Comparison of ENCODE assay signal across 29 cellular contexts in the genomic region with DNA sequence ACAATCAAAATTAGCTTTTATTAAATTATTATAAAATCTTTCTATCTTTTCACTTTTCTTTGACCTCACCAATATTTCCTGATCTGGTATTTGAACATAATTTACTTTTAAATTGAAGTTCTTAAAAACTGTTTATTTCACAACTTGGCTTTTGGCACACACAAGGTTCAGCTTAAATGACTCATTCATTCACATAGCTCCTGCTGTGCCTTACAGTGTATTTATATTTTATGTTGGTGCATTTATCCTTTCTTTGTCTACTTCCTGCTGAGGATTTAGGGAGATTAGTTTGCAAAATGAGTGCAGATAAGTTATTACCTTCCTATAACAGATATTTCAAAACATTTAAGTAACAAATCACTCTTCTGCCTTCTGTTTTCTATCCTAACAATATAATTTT.
DNase-seq lines count a peak whose midpoint lies in the region; ATAC-seq, FAIRE-seq and TF ChIP-seq lines count a peak whose summit lies in the region.
"Had no signal": no experiment of that assay in that cellular context is flagged by ENCODE, and none has a peak within 500 bp of the region (broad histone marks: within the 10 kb centered on the region; RNA-seq: fewer than 3 reads in every experiment).

No MANE protein-coding gene starts in this region.

- peak overlapping the region; percentile 59 for H3K4me2 ChIP-seq in PC-9
- H3K4me2 ChIP-seq: BLaER1 had no signal

- DNase-seq in MCF 10A (ENCODE audit: unreplicated experiment), result peak; percentile 68
- DNase-seq in breast epithelium (ENCODE audit: low spot score in 2 of 2), result no peak
- DNase-seq in PC-9, result no peak
- DNase-seq in epithelial cell of esophagus (ENCODE audit: low read depth), result peak; percentile 38
- DNase-seq in pancreas, result no peak
- DNase-seq in activated naive CD8-positive, alpha-beta T cell treated with anti-CD3 and anti-CD28 coated beads for 36 hours, result no peak
- DNase-seq: activated CD4-positive, alpha-beta T cell treated with anti-CD3 and anti-CD28 coated beads, Interleukin-2, amount 50 U/mL, for 1 hour; activated T-cell treated with anti-CD3 and anti-CD28 coated beads, Interleukin-2, amount 50 U/mL, for 4 hours; Calu3; DMS79 treated with DMSO at 0.1 percent for 48 hours; H7; head of caudate nucleus; mammary epithelial cell; NCI-H2107; NCI-H510A treated with DMSO at 0.1 percent for 48 hours; right cardiac atrium; stimulated activated CD4-positive, alpha-beta T cell treated with anti-CD3 and anti-CD28 coated beads, Interleukin-4, amount 100 ng/mL, for 24 hours; substantia nigra; WERI-Rb-1 had no signal

- FAIRE-seq in pancreas (lab: Jason Lieb, UNC), result no peak
- FAIRE-seq: GM19239 had no signal

- peaks cover 19% of the 10 kb centered on the region for H3K4me1 Mint-ChIP-seq in MCF 10A (ENCODE audit: insufficient read depth, unreplicated experiment)
- H3K4me1 Mint-ChIP-seq in activated naive CD8-positive, alpha-beta T cell treated with anti-CD3 and anti-CD28 coated beads for 36 hours, result no peaks in the 10 kb centered on the region
- H3K4me1 Mint-ChIP-seq: brain; nephron; stimulated activated effector memory CD8-positive, alpha-beta T cell treated with anti-CD3 and anti-CD28 coated beads, Interleukin-12 subunit alpha, Interleukin-12 subunit beta, amount 100 ng/mL, for 72 hours had no signal

- H4K20me1 ChIP-seq in PC-9 (ENCODE audit: insufficient read depth), result no peaks in the 10 kb centered on the region
- H4K20me1 ChIP-seq: BLaER1 had no signal

- POLR2A ChIA-PET in MCF 10A (lab: Yijun Ruan, JAX) (interaction anchor here (0.7 to 0.9 kb wide), 2 partner anchors 9 to 207 kb away, joined by 3 read pairs; no protein-coding TSS in a partner anchor), PC-9 (lab: Charles Lee; ENCODE audit: unreplicated experiment) (no interaction called here)

- no peak overlapping the region for H3K27ac ChIP-seq in breast epithelium
- peak overlapping the region; percentile 25; the same call in 1 of the 2 replicates for H3K27ac ChIP-seq in PC-9
- H3K27ac ChIP-seq in pancreas, result no peak overlapping the region
- H3K27ac ChIP-seq: BLaER1, epithelial cell of prostate, parathyroid adenoma, WERI-Rb-1 had no signal

- H3K27ac Mint-ChIP-seq in MCF 10A (ENCODE audit: low read depth, unreplicated experiment), result peak overlapping the region; percentile 37
- no peak overlapping the region for H3K27ac Mint-ChIP-seq in activated naive CD8-positive, alpha-beta T cell treated with anti-CD3 and anti-CD28 coated beads for 36 hours
- H3K27ac Mint-ChIP-seq: brain; nephron; stimulated activated effector memory CD8-positive, alpha-beta T cell treated with anti-CD3 and anti-CD28 coated beads, Interleukin-12 subunit alpha, Interleukin-12 subunit beta, amount 100 ng/mL, for 72 hours; type B pancreatic cell had no signal

- H2AFZ ChIP-seq in PC-9, result peak overlapping the region; percentile 48; the same call in 1 of the 2 replicates
- H2AFZ ChIP-seq: parathyroid adenoma had no signal

- TF ChIP-seq CTCF in MCF 10A (IDR thresholded peaks at IDR 0.05; ENCODE audit: unreplicated experiment) (no peak), breast epithelium (IDR thresholded peaks at IDR 0.05) (no peak), PC-9 (conservative IDR thresholded peaks at IDR 0.05) (no peak), epithelial cell of esophagus (IDR thresholded peaks at IDR 0.05; ENCODE audit: insufficient read depth, low read depth, low read length, missing control alignments) (no peak), pancreas (IDR thresholded peaks at IDR 0.05) (no peak)

- H3K27me3 ChIP-seq in breast epithelium (no peaks in the 10 kb centered on the region), PC-9 (ENCODE audit: insufficient read depth, low read depth) (no peaks in the 10 kb centered on the region), pancreas (no peaks in the 10 kb centered on the region)
- H3K27me3 ChIP-seq: BLaER1 had no signal

- peaks cover 6% of the 10 kb centered on the region for H3K9me3 Mint-ChIP-seq in MCF 10A (ENCODE audit: unreplicated experiment)
- H3K9me3 Mint-ChIP-seq in activated naive CD8-positive, alpha-beta T cell treated with anti-CD3 and anti-CD28 coated beads for 36 hours, result peaks cover 1% of the 10 kb centered on the region
- H3K9me3 Mint-ChIP-seq: activated T-cell treated with anti-CD3 and anti-CD28 coated beads, Interleukin-2, amount 50 U/mL, for 4 hours; nephron; type B pancreatic cell had no signal

- no peaks in the 10 kb centered on the region for H3K9me2 ChIP-seq in PC-9 (ENCODE audit: insufficient read depth)

- ATAC-seq in pancreas (no peak), HG03342 (IDR thresholded peaks at IDR 0.05; ENCODE audit: unreplicated experiment) (no peak), GM18870 (IDR thresholded peaks at IDR 0.05; ENCODE audit: unreplicated experiment) (no peak)
- ATAC-seq: activated T-cell treated with anti-CD3 and anti-CD28 coated beads, Interleukin-2, amount 50 U/mL, for 4 hours; right cardiac atrium; stimulated activated effector memory CD8-positive, alpha-beta T cell treated with anti-CD3 and anti-CD28 coated beads, Interleukin-12 subunit alpha, Interleukin-12 subunit beta, amount 100 ng/mL, for 72 hours had no signal

- no TSS peak for BruUV-seq in MCF 10A (replicated peaks; lab: Mats Ljungman, UMichigan)
- BruUV-seq in PC-9 (replicated peaks; lab: Mats Ljungman, UMichigan), result no TSS peak

- H3K4me3 Mint-ChIP-seq in MCF 10A (ENCODE audit: unreplicated experiment), result no peak overlapping the region
- no peak overlapping the region for H3K4me3 Mint-ChIP-seq in activated naive CD8-positive, alpha-beta T cell treated with anti-CD3 and anti-CD28 coated beads for 36 hours
- H3K4me3 Mint-ChIP-seq: activated T-cell treated with anti-CD3 and anti-CD28 coated beads, Interleukin-2, amount 50 U/mL, for 4 hours; brain; nephron; stimulated activated effector memory CD8-positive, alpha-beta T cell treated with anti-CD3 and anti-CD28 coated beads, Interleukin-12 subunit alpha, Interleukin-12 subunit beta, amount 100 ng/mL, for 72 hours; type B pancreatic cell had no signal

- no peaks in the 10 kb centered on the region for H3K79me2 ChIP-seq in PC-9 (ENCODE audit: low read depth)
- H3K79me2 ChIP-seq: parathyroid adenoma had no signal

- H3K9me3 ChIP-seq in breast epithelium, result peaks cover 0 to 3% of the 10 kb centered on the region in 2 donors
- H3K9me3 ChIP-seq in PC-9 (ENCODE audit: insufficient read depth, low read depth), result no peaks in the 10 kb centered on the region
- no peaks in the 10 kb centered on the region for H3K9me3 ChIP-seq in pancreas
- H3K9me3 ChIP-seq: BLaER1 had no signal

- CTCF ChIA-PET in MCF 10A (lab: Yijun Ruan, JAX), result interaction anchor here (1.0 kb wide), 1 partner anchor 9 kb away, joined by 3 read pairs; no protein-coding TSS in a partner anchor
- CTCF ChIA-PET in PC-9 (lab: Charles Lee), result no interaction called here

- TF ChIP-seq POLR2A in breast epithelium (IDR thresholded peaks at IDR 0.05), result no peak

- no peaks in the 10 kb centered on the region for H3K36me3 ChIP-seq in breast epithelium
- H3K36me3 ChIP-seq in PC-9 (ENCODE audit: low read depth), result no peaks in the 10 kb centered on the region
- H3K36me3 ChIP-seq in pancreas, result no peaks in the 10 kb centered on the region
- H3K36me3 ChIP-seq: BLaER1, WERI-Rb-1 had no signal

- H3K4me1 ChIP-seq in breast epithelium (no peaks in the 10 kb centered on the region), PC-9 (replicated peaks; ENCODE audit: insufficient read depth) (peaks cover 16% of the 10 kb centered on the region; the same call in 1 of the 2 replicates), pancreas (no peaks in the 10 kb centered on the region)
- H3K4me1 ChIP-seq: BLaER1, parathyroid adenoma had no signal

- H3K27me3 Mint-ChIP-seq in MCF 10A (ENCODE audit: insufficient read depth, unreplicated experiment), result no peaks in the 10 kb centered on the region
- H3K27me3 Mint-ChIP-seq in activated naive CD8-positive, alpha-beta T cell treated with anti-CD3 and anti-CD28 coated beads for 36 hours, result no peaks in the 10 kb centered on the region
- H3K27me3 Mint-ChIP-seq: type B pancreatic cell had no signal

- H3K36me3 Mint-ChIP-seq in MCF 10A (ENCODE audit: insufficient read depth, unreplicated experiment), result no peaks in the 10 kb centered on the region
- no peaks in the 10 kb centered on the region for H3K36me3 Mint-ChIP-seq in activated naive CD8-positive, alpha-beta T cell treated with anti-CD3 and anti-CD28 coated beads for 36 hours
- H3K36me3 Mint-ChIP-seq: brain; stimulated activated effector memory CD8-positive, alpha-beta T cell treated with anti-CD3 and anti-CD28 coated beads, Interleukin-12 subunit alpha, Interleukin-12 subunit beta, amount 100 ng/mL, for 72 hours; type B pancreatic cell had no signal

- H3K4me3 ChIP-seq in breast epithelium (no peak overlapping the region), PC-9 (no peak overlapping the region), epithelial cell of esophagus (ENCODE audit: low read length) (no peak overlapping the region), pancreas (no peak overlapping the region)
- H3K4me3 ChIP-seq: BLaER1 had no signal

- intact Hi-C loops in MCF 10A (cut with micrococcal nuclease), result no loop called here
- intact Hi-C loops in breast epithelium (cut with DNase I; ENCODE audit: low total_unique reads), result no loop called here
- intact Hi-C loops in PC-9 (cut with micrococcal nuclease; ENCODE audit: unreplicated experiment), result no loop called here
- intact Hi-C loops in pancreas (cut with DNase I), result no loop called here

- no peaks in the 10 kb centered on the region for H3F3A ChIP-seq in PC-9 (ENCODE audit: insufficient read depth, low read depth)

Comparison
In these comparisons a context has a peak if more than half of its experiments do, and no peak if none do; other contexts are left out.
1. DNase-seq: peak in MCF 10A (single experiment) and epithelial cell of esophagus (single experiment); none in breast epithelium (0 of 2), PC-9 (0 of 2), pancreas (0 of 6) and activated naive CD8-positive, alpha-beta T cell treated with anti-CD3 and anti-CD28 coated beads for 36 hours (single experiment).